1 cellular context compared by ENCODE assay signal in genomic region chr1:231278100-231278790, GRCh38.
TF ChIP-seq lines count a peak whose summit lies in the region.

No MANE protein-coding gene starts in this region.

TF ChIP-seq in HEK293, 187 proteins besides CTCF, POLR2A, EP300 and RAD21 (continued from another document and continues in another):
- TF ChIP-seq PATZ1 (tag by site-specific recombination; IDR thresholded peaks at IDR 0.05) (no peak), ZNF366 (tag by site-specific recombination; conservative IDR thresholded peaks at IDR 0.05) (peak; percentile 31; the same call in 1 of the 2 replicates), ZNF223 (tag by site-specific recombination; IDR thresholded peaks at IDR 0.05) (no peak), ZIC2 (tag by site-specific recombination; IDR thresholded peaks at IDR 0.05) (no peak), PRDM1 (tag by site-specific recombination; IDR thresholded peaks at IDR 0.05) (0 out of 2 replicates have a peak, but pooled peaks have one; percentile 29), ZNF394 (tag by site-specific recombination; IDR thresholded peaks at IDR 0.05; ENCODE audit: borderline replicate concordance) (no peak), ATF2 (tag by site-specific recombination; IDR thresholded peaks at IDR 0.05; ENCODE audit: low read depth) (no peak), ZNF292 (tag by site-specific recombination; IDR thresholded peaks at IDR 0.05; ENCODE audit: borderline replicate concordance, low read depth) (no peak), ZNF571 (tag by site-specific recombination; IDR thresholded peaks at IDR 0.05) (no peak), KLF17 (tag by site-specific recombination; IDR thresholded peaks at IDR 0.05) (no peak), ZNF248 (tag by site-specific recombination; IDR thresholded peaks at IDR 0.05) (no peak), PRDM10 (tag by site-specific recombination; IDR thresholded peaks at IDR 0.05) (no peak), HOXA7 (CRISPR knock-in tag; IDR thresholded peaks at IDR 0.05; ENCODE audit: borderline replicate concordance) (no peak), ZNF561 (tag by site-specific recombination; IDR thresholded peaks at IDR 0.05; ENCODE audit: borderline replicate concordance) (peak; percentile 5; the same call in 1 of the 2 replicates), ZNF114 (tag by site-specific recombination; IDR thresholded peaks at IDR 0.05) (no peak), BCL6B (tag by site-specific recombination; IDR thresholded peaks at IDR 0.05) (no peak), GLIS1 (tag by site-specific recombination; IDR thresholded peaks at IDR 0.05) (no peak), ZNF629 (tag by site-specific recombination; IDR thresholded peaks at IDR 0.05) (no peak), ZNF175 (tag by site-specific recombination; IDR thresholded peaks at IDR 0.05) (no peak), GFI1B (tag by site-specific recombination; IDR thresholded peaks at IDR 0.05) (no peak), ZFP37 (tag by site-specific recombination; IDR thresholded peaks at IDR 0.05) (no peak), OSR2 (tag by site-specific recombination; IDR thresholded peaks at IDR 0.05) (no peak), GLI2 (tag by site-specific recombination; IDR thresholded peaks at IDR 0.05; ENCODE audit: borderline replicate concordance, low read depth) (no peak), ZNF610 (tag by site-specific recombination; IDR thresholded peaks at IDR 0.05; ENCODE audit: borderline replicate concordance) (no peak), ZNF747 (tag by site-specific recombination; IDR thresholded peaks at IDR 0.05) (no peak), ZNF10 (tag by site-specific recombination; IDR thresholded peaks at IDR 0.05) (no peak), ZNF560 (tag by site-specific recombination; IDR thresholded peaks at IDR 0.05; ENCODE audit: borderline replicate concordance) (no peak), ZBTB8A (tag by site-specific recombination; IDR thresholded peaks at IDR 0.05) (no peak), ZNF202 (tag by site-specific recombination; IDR thresholded peaks at IDR 0.05; ENCODE audit: borderline replicate concordance) (no peak), ZNF555 (tag by site-specific recombination; conservative IDR thresholded peaks at IDR 0.05) (no peak), ZNF843 (tag by site-specific recombination; IDR thresholded peaks at IDR 0.05) (no peak), ZNF768 (tag by site-specific recombination; IDR thresholded peaks at IDR 0.05) (no peak), SETDB1 (IDR thresholded peaks at IDR 0.05; ENCODE audit: insufficient read length, low read length) (no peak), ZNF274 (IDR thresholded peaks at IDR 0.05; ENCODE audit: low read length) (no peak), ZNF274 (tag by site-specific recombination; IDR thresholded peaks at IDR 0.05; ENCODE audit: borderline replicate concordance) (no peak), ZNF473 (tag by site-specific recombination; IDR thresholded peaks at IDR 0.05) (no peak), ZNF521 (tag by site-specific recombination; IDR thresholded peaks at IDR 0.05) (no peak), MZF1 (tag by site-specific recombination; IDR thresholded peaks at IDR 0.05; ENCODE audit: borderline replicate concordance) (0 out of 2 replicates have a peak, but pooled peaks have one; percentile 35), ZSCAN16 (tag by site-specific recombination; IDR thresholded peaks at IDR 0.05) (no peak), ZNF2 (tag by site-specific recombination; IDR thresholded peaks at IDR 0.05) (peak; percentile 15; the same call in 1 of the 2 replicates), FEZF1 (tag by site-specific recombination; IDR thresholded peaks at IDR 0.05) (peak; percentile 24; the same call in 1 of the 2 replicates), MYNN (tag by site-specific recombination; IDR thresholded peaks at IDR 0.05; ENCODE audit: borderline replicate concordance) (no peak), KLF8 (tag by site-specific recombination; IDR thresholded peaks at IDR 0.05) (no peak), ZNF639 (tag by site-specific recombination; IDR thresholded peaks at IDR 0.05) (no peak), ZNF670 (tag by site-specific recombination; IDR thresholded peaks at IDR 0.05; ENCODE audit: low read depth) (no peak), ZNF398 (tag by site-specific recombination; IDR thresholded peaks at IDR 0.05) (no peak), INSM2 (tag by site-specific recombination; IDR thresholded peaks at IDR 0.05) (no peak), ZNF513 (tag by site-specific recombination; IDR thresholded peaks at IDR 0.05) (no peak), ZNF624 (tag by site-specific recombination; IDR thresholded peaks at IDR 0.05) (no peak), EGR2 (tag by site-specific recombination; IDR thresholded peaks at IDR 0.05; ENCODE audit: low read depth) (no peak), ZNF677 (tag by site-specific recombination; IDR thresholded peaks at IDR 0.05) (no peak), ZNF600 (tag by site-specific recombination; IDR thresholded peaks at IDR 0.05) (peak; percentile 87), ZNF423 (tag by site-specific recombination; IDR thresholded peaks at IDR 0.05) (no peak), OVOL3 (tag by site-specific recombination; IDR thresholded peaks at IDR 0.05) (no peak)
